30 cellular contexts compared by ENCODE assay signal in the genomic region with DNA sequence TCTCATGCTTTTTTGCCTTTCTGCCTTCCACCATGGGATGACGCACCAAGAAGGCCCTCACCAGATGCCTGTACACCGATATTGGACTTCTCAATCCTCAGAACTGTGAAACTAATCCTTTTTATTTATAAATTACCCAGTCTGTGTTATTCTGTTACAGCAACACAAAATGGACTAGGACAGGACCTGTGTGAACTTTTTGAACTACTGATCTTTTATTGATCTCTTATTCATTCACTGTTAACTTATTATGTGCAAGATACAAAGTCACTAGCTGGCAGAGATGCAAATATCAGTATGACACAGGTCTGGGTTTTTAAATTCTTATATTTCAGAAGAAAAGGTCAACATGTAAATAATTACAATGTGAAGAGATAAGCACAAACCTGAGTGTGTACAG.
DNase-seq lines count a peak whose midpoint lies in the region; ATAC-seq, FAIRE-seq and TF ChIP-seq lines count a peak whose summit lies in the region.
"Had no signal": no experiment of that assay in that cellular context is flagged by ENCODE, and none has a peak within 500 bp of the region (broad histone marks: within the 10 kb centered on the region; RNA-seq: fewer than 3 reads in every experiment).

No MANE protein-coding gene starts in this region.

- TF ChIP-seq CTCF in A549 (IDR thresholded peaks at IDR 0.05) = no peak

- DNase-seq in A549 (ENCODE audit: low read depth in 1 of 2, low spot score in 1 of 2) (no peak), left lobe of liver (ENCODE audit: low spot score) (no peak), NCI-H82 (lab: John Stamatoyannopoulos, UW) (no peak), trophoblast cell (no peak)
- DNase-seq: 8988T; ACHN; AML-193; BE2C; C1 segment of cervical spinal cord; Caco-2; Calu3; CD4-positive, alpha-beta memory T cell; CD4-positive, alpha-beta T cell; CD4-positive, CD25-positive, alpha-beta regulatory T cell; CD8-positive, alpha-beta memory T cell; CD8-positive, alpha-beta T cell; COR-L47; DMS 273 treated with DMSO at 0.1 percent for 48 hours; DMS153; DMS53; DMS79; DMS79 treated with DMSO at 0.1 percent for 48 hours; DND-41; EL had no signal

- no peak overlapping the region for H3K14ac ChIP-seq in trophoblast cell (ENCODE audit: low read length)

- H3K4me3 ChIP-seq in A549 = no peak overlapping the region
- no peak overlapping the region for H3K4me3 ChIP-seq in trophoblast cell (ENCODE audit: low read depth, low read length)
- H3K4me3 ChIP-seq: BLaER1; BLaER1 treated with 17β-estradiol and CSF1 and Interleukin-3, amounts not matched to agents 10 nM and 100 nM had no signal

- H2BK12ac ChIP-seq in trophoblast cell (ENCODE audit: low read length) = no peak overlapping the region

- H3K4ac ChIP-seq in trophoblast cell (ENCODE audit: low read depth, low read length) = no peak overlapping the region

- no peak overlapping the region for H2BK120ac ChIP-seq in trophoblast cell (ENCODE audit: insufficient read depth, low read length, poor library complexity)

- TF ChIP-seq RAD21 in A549 (conservative IDR thresholded peaks at IDR 0.05 in 1 of 2, IDR thresholded peaks at IDR 0.05 in 1 of 2) = no peak

- no peak overlapping the region for H2AK5ac ChIP-seq in trophoblast cell (ENCODE audit: low read length)

- ATAC-seq in A549 (no peak), left lobe of liver (peak; percentile 51)
- ATAC-seq: CD8-positive, alpha-beta T cell had no signal

- no peak overlapping the region for H3K27ac ChIP-seq in A549
- no peak overlapping the region for H3K27ac ChIP-seq in trophoblast cell (ENCODE audit: low read depth, low read length)
- H3K27ac ChIP-seq: 22Rv1; BLaER1; BLaER1 treated with 17β-estradiol and CSF1 and Interleukin-3, amounts not matched to agents 10 nM and 100 nM; C4-2B had no signal

- no peak for TF ChIP-seq POLR2A in A549 (IDR thresholded peaks at IDR 0.05; ENCODE audit: low read length)

- H2AFZ ChIP-seq in trophoblast cell (ENCODE audit: insufficient read depth, low read length, poor library complexity) = no peak overlapping the region

- no peaks in the 10 kb centered on the region for H3K79me2 ChIP-seq in trophoblast cell (ENCODE audit: control insufficient read depth, insufficient read depth, low read length, poor library complexity)

- no peak overlapping the region for H3K9ac ChIP-seq in trophoblast cell (ENCODE audit: low read length)
- H3K9ac ChIP-seq: BLaER1; BLaER1 treated with 17β-estradiol and CSF1 and Interleukin-3, amounts not matched to agents 10 nM and 100 nM had no signal

- H3K4me1 ChIP-seq in A549 (no peaks in the 10 kb centered on the region), trophoblast cell (ENCODE audit: control insufficient read depth in 1 of 2, insufficient read depth in 2 of 2, low read length in 2 of 2) (no peaks in the 10 kb centered on the region)
- H3K4me1 ChIP-seq: BE2C; BLaER1; BLaER1 treated with 17β-estradiol and CSF1 and Interleukin-3, amounts not matched to agents 10 nM and 100 nM; Caco-2 had no signal

- H3K79me1 ChIP-seq in trophoblast cell (ENCODE audit: low read length) = no peaks in the 10 kb centered on the region

- no peak overlapping the region for H2BK5ac ChIP-seq in trophoblast cell (ENCODE audit: low read depth, low read length, poor library complexity)

- CTCF ChIA-PET in A549 (lab: Yijun Ruan, JAX) = no interaction called here

- H3K27me3 ChIP-seq in trophoblast cell (ENCODE audit: insufficient read depth, low read length) = no peaks in the 10 kb centered on the region
- H3K27me3 ChIP-seq: BE2C; BLaER1; BLaER1 treated with 17β-estradiol and CSF1 and Interleukin-3, amounts not matched to agents 10 nM and 100 nM had no signal

- FAIRE-seq in A549 (lab: Jason Lieb, UNC) = peak; percentile 13
- FAIRE-seq: A204.1, D721Med had no signal

- H3K9me3 ChIP-seq in A549 (no peaks in the 10 kb centered on the region; the same call in 2 of the 3 replicates), trophoblast cell (ENCODE audit: insufficient read depth, low read depth, low read length) (no peaks in the 10 kb centered on the region)
- H3K9me3 ChIP-seq: BE2C; BLaER1; BLaER1 treated with 17β-estradiol and CSF1 and Interleukin-3, amounts not matched to agents 10 nM and 100 nM; Caco-2 had no signal

- H4K12ac ChIP-seq in trophoblast cell (ENCODE audit: low read depth, low read length) = no peak overlapping the region

- POLR2A ChIA-PET in A549 (lab: Yijun Ruan, JAX) = no interaction called here

- H4K8ac ChIP-seq in trophoblast cell (ENCODE audit: low read depth, low read length) = no peak overlapping the region

- no peak for TF ChIP-seq EP300 in A549 (IDR thresholded peaks at IDR 0.05)

- H3K23ac ChIP-seq in trophoblast cell (ENCODE audit: low read length) = no peak overlapping the region

- 12% methylated on average over 2 of the region's 2 CpGs for WGBS in A549 (ENCODE audit: missing lambda C conversion rate)
- no CpG with 5 or more reads among the region's 2 CpGs for WGBS in trophoblast cell (ENCODE audit: extremely low coverage, insufficient coverage, insufficient read length)

- H3K36me3 ChIP-seq in trophoblast cell (ENCODE audit: control insufficient read depth in 1 of 2, insufficient read depth in 2 of 2, low read length in 2 of 2) = no peaks in the 10 kb centered on the region
- H3K36me3 ChIP-seq: BE2C; BLaER1; BLaER1 treated with 17β-estradiol and CSF1 and Interleukin-3, amounts not matched to agents 10 nM and 100 nM had no signal

- H4K91ac ChIP-seq in trophoblast cell (ENCODE audit: low read depth, low read length) = no peak overlapping the region

- H3K4me2 ChIP-seq in A549 = no peak overlapping the region
- no peak overlapping the region for H3K4me2 ChIP-seq in trophoblast cell (ENCODE audit: low read length)
- H3K4me2 ChIP-seq: BLaER1; BLaER1 treated with 17β-estradiol and CSF1 and Interleukin-3, amounts not matched to agents 10 nM and 100 nM had no signal

- no peak overlapping the region for H3K18ac ChIP-seq in trophoblast cell (ENCODE audit: low read length)

TF ChIP-seq in A549, 52 proteins besides CTCF, POLR2A, EP300 and RAD21:
- no peak for TF ChIP-seq ZC3H11A (IDR thresholded peaks at IDR 0.05)
- TF ChIP-seq, protein P1, sequence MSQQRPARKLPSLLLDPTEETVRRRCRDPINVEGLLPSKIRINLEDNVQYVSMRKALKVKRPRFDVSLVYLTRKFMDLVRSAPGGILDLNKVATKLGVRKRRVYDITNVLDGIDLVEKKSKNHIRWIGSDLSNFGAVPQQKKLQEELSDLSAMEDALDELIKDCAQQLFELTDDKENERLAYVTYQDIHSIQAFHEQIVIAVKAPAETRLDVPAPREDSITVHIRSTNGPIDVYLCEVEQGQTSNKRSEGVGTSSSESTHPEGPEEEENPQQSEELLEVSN (IDR thresholded peaks at IDR 0.05; ENCODE audit: borderline replicate concordance, low read depth) = no peak
